Comparison of ENCODE assay signal across 8 cellular contexts in genomic region chr10:74826142-74827044, GRCh38. TPM values are rescaled to one million over a fixed set of nuclear protein-coding genes. Genes with fewer than 3 reads are reported as not detected.
A peak's percentile ranks its signal among the peaks of the same experiment; 100 is the strongest.
DNase-seq lines count a peak whose midpoint lies in the region; ATAC-seq lines count a peak whose summit lies in the region.

Gene KAT6B, plus strand, starts transcription at chr10:74826600. Its CDS starts 16,258 bp downstream, at chr10:74842858.

- ATAC-seq in GM19372 (IDR thresholded peaks at IDR 0.05; ENCODE audit: low read depth, unreplicated experiment) (peak; percentile 81), HG03558 (IDR thresholded peaks at IDR 0.05; ENCODE audit: extremely low read depth, unreplicated experiment) (peak; percentile 89), left lobe of liver (peak; percentile 84)

- DNase-seq in CD1c-positive myeloid dendritic cell (ENCODE audit: extremely low spot score): peak; percentile 100
- DNase-seq in NCI-H748 treated with DMSO at 0.1 percent for 48 hours (lab: John Stamatoyannopoulos, UW): peak; percentile 98
- peak; percentile 97 to 100 for DNase-seq in activated CD4-positive, alpha-beta T cell treated with anti-CD3 and anti-CD28 coated beads, Interleukin-2, amount 50 U/mL, for 24 hours (ENCODE audit: low read depth in 1 of 2, low spot score in 1 of 2)
- peak; percentile 100 for DNase-seq in dedifferentiated amniotic fluid mesenchymal stem cell (ENCODE audit: extremely low spot score)
- DNase-seq in left lobe of liver (ENCODE audit: low spot score): peak; percentile 100
- peak; percentile 100 for DNase-seq in stimulated activated CD4-positive, alpha-beta T cell treated with anti-CD3 and anti-CD28 coated beads, Interleukin-2, amount 100 ng/mL, for 4 hours (ENCODE audit: low read depth)

RNA-seq across cellular contexts. Expression of gene KAT6B, which starts in this region (rescaled TPM):
- 9.4 TPM for total RNA-seq in left lobe of liver

Comparison
In these comparisons a context has a peak if more than half of its experiments do, and no peak if none do; other contexts are left out.
1. Peak in every context shown above with its lines: DNase-seq and ATAC-seq.